In the genomic region with DNA sequence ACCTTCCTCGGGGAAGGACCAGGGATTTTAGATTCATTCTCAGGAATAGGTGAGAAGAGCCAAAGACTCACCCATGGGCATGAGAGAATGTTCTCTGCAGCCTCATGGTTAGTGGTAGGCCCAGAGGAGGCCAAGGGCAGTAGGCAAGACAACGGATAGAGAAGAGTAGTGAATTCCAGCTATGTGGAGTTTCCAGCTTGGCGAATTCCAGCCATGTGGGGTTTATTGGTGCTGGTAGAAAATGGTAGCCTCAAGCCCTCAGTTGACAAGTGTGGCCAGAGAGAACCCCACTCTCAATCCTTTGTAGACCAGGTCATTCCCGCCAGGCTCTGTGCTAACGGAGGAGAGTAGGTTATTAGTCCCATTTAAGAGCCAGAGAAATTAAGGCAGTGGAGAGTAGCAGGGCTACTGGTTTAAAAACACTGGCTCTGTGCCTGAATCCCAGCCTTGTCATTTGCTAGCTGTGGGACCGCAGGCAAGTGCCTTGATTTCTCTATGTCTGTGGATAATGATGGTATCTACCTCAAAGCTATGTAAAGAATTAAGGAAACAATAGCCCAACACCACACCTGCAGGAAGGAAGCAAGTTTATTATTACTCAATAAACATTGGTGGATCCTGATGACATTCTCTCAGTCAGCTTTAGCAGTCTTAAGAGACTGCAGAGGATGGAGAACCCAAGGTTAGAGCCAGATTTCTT, we compare ENCODE assay signal across 1 cellular context.
TF ChIP-seq lines count a peak whose summit lies in the region.

No MANE protein-coding gene starts in this region.

TF ChIP-seq in K562, 482 proteins besides CTCF, POLR2A, EP300 and RAD21:
- TF ChIP-seq, protein P1, sequence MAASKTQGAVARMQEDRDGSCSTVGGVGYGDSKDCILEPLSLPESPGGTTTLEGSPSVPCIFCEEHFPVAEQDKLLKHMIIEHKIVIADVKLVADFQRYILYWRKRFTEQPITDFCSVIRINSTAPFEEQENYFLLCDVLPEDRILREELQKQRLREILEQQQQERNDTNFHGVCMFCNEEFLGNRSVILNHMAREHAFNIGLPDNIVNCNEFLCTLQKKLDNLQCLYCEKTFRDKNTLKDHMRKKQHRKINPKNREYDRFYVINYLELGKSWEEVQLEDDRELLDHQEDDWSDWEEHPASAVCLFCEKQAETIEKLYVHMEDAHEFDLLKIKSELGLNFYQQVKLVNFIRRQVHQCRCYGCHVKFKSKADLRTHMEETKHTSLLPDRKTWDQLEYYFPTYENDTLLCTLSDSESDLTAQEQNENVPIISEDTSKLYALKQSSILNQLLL (CRISPR knock-in tag; IDR thresholded peaks at IDR 0.05; ENCODE audit: borderline replicate concordance) = no peak
- TF ChIP-seq BCOR (IDR thresholded peaks at IDR 0.05) (no peak), FIP1L1 (IDR thresholded peaks at IDR 0.05; ENCODE audit: low read depth, low read length, poor library complexity, severe bottlenecking) (no peak), ELF4 (CRISPR knock-in tag; IDR thresholded peaks at IDR 0.05) (no peak), NR1H2 (CRISPR knock-in tag; IDR thresholded peaks at IDR 0.05) (no peak), RBM14 (IDR thresholded peaks at IDR 0.05; ENCODE audit: borderline replicate concordance, insufficient read depth, low read depth, low read length) (no peak), KAT8 (IDR thresholded peaks at IDR 0.05; ENCODE audit: low read depth) (no peak), POLR2H (tag; IDR thresholded peaks at IDR 0.05; ENCODE audit: low read depth) (no peak), NFATC3 (IDR thresholded peaks at IDR 0.05) (no peak), HMG20B (CRISPR knock-in tag; IDR thresholded peaks at IDR 0.05) (no peak), GTF2A2 (tag; IDR thresholded peaks at IDR 0.05) (no peak), MYC (IDR thresholded peaks at IDR 0.05; ENCODE audit: low read depth, low read length) (no peak), MYC (CRISPR knock-in tag; IDR thresholded peaks at IDR 0.05; ENCODE audit: borderline replicate concordance, low read depth) (no peak), ZNF717 (CRISPR knock-in tag; IDR thresholded peaks at IDR 0.05) (no peak), NCOA2 (IDR thresholded peaks at IDR 0.05; ENCODE audit: partially characterized antibody in 2 of 2) (no peak)
- TF ChIP-seq, protein P2, sequence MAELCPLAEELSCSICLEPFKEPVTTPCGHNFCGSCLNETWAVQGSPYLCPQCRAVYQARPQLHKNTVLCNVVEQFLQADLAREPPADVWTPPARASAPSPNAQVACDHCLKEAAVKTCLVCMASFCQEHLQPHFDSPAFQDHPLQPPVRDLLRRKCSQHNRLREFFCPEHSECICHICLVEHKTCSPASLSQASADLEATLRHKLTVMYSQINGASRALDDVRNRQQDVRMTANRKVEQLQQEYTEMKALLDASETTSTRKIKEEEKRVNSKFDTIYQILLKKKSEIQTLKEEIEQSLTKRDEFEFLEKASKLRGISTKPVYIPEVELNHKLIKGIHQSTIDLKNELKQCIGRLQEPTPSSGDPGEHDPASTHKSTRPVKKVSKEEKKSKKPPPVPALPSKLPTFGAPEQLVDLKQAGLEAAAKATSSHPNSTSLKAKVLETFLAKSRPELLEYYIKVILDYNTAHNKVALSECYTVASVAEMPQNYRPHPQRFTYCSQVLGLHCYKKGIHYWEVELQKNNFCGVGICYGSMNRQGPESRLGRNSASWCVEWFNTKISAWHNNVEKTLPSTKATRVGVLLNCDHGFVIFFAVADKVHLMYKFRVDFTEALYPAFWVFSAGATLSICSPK (IDR thresholded peaks at IDR 0.05; ENCODE audit: borderline replicate concordance) = no peak
- TF ChIP-seq, protein P3, sequence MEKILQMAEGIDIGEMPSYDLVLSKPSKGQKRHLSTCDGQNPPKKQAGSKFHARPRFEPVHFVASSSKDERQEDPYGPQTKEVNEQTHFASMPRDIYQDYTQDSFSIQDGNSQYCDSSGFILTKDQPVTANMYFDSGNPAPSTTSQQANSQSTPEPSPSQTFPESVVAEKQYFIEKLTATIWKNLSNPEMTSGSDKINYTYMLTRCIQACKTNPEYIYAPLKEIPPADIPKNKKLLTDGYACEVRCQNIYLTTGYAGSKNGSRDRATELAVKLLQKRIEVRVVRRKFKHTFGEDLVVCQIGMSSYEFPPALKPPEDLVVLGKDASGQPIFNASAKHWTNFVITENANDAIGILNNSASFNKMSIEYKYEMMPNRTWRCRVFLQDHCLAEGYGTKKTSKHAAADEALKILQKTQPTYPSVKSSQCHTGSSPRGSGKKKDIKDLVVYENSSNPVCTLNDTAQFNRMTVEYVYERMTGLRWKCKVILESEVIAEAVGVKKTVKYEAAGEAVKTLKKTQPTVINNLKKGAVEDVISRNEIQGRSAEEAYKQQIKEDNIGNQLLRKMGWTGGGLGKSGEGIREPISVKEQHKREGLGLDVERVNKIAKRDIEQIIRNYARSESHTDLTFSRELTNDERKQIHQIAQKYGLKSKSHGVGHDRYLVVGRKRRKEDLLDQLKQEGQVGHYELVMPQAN (IDR thresholded peaks at IDR 0.05; ENCODE audit: borderline replicate concordance) = no peak
- TF ChIP-seq, protein P4, sequence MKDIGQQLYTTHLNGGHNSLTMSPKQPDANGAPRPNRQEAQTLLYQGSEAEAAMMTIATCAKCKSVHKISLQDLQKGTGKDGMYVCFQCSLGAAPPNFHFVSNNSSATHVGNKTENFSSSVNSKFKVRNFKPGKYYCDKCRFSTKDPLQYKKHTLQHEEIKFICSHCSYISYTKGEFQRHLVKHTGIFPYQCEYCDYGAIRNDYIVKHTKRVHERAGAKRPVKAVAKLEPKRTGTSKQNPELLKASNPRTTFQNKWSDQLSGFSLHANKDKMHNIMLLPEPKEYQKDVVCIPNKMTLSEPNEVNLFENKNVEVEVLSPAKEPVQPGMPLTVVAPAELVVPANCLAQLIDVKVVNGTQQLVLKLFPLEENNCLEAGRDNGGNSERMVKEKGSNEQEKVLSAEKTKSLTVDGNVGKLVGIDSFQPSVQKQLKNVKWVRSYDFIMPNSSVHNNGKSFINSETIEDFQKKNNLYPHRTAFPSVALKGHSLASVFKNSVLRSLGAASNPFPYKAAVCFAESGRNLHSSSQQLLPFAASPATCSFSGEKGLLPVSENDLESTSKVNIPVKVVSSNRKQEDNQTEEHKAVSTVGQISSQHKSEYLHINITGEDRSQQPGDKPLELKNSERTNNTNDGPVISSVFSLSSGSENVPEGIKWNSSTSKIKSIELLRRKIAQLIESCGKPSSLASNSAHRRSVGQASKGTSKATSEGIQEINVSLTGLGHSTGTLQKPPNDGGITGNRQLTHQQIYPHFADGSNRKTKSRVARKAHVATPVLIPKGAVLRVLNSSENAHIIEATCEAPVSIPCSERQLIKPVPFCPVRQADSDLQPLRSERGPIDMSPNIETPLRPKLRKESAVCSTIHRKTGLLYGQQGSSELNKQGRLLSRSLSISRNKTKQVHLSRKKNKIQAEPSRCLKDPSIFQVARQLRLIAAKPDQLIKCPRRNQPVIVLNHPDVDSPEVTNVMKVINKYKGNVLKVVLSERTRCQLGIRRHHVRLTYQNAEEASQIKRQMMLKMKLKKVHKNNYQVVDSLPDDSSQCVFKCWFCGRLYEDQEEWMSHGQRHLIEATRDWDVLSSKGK (CRISPR knock-in tag; IDR thresholded peaks at IDR 0.05) = no peak
